ENCODE assay signal across 15 cellular contexts in the genomic region with DNA sequence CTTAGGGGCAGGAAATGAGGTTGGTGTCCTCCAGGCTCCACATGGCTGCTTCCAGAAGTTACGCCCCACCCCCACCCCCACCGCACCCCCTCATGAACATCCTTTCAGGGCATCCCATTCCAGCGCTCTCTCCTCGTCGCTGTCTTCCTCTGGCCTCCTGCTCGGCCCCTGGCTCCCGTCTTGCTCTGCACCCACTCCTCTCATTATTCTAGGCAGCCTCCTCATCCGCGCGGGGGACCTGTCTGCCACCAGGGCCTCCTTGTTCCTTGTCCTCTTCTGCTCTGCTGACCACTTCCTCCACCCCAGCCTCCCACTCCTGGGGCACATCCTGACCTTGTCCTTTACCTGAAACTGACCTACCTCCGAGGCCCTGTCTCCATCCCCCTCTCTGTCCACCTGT. TPM values are rescaled to one million over a fixed set of nuclear protein-coding genes. Genes with fewer than 3 reads are reported as not detected.
DNase-seq lines count a peak whose midpoint lies in the region; ATAC-seq and TF ChIP-seq lines count a peak whose summit lies in the region.
"Had no signal": no experiment of that assay in that cellular context is flagged by ENCODE, and none has a peak within 500 bp of the region (broad histone marks: within the 10 kb centered on the region; RNA-seq: fewer than 3 reads in every experiment).

No MANE protein-coding gene starts in this region.

- H3K4me1 ChIP-seq in breast epithelium, result peaks cover 4 to 11% of the 10 kb centered on the region in 2 donors
- H3K4me1 ChIP-seq in mesenchymal stem cell (ENCODE audit: control insufficient read depth, insufficient read depth, low read depth, low read length), result peaks cover 35% of the 10 kb centered on the region
- peaks cover 24 to 42% of the 10 kb centered on the region in 2 donors for H3K4me1 ChIP-seq in thoracic aorta (ENCODE audit: control insufficient read depth in 1 of 2, low read depth in 2 of 2)

- H3K9me3 Mint-ChIP-seq in HFFc6, result no peaks in the 10 kb centered on the region
- H3K9me3 Mint-ChIP-seq: CD4-positive, CD25-positive, alpha-beta regulatory T cell had no signal

- ATAC-seq in thoracic aorta (ENCODE audit: insufficient number of reproducible peaks, low FRiP score, low read depth) (no peak), GM21528 (IDR thresholded peaks at IDR 0.05; ENCODE audit: low FRiP score, unreplicated experiment) (no peak)

- TF ChIP-seq CTCF in HFFc6 (IDR thresholded peaks at IDR 0.05) (no peak), breast epithelium (IDR thresholded peaks at IDR 0.05) (no peak), thoracic aorta (IDR thresholded peaks at IDR 0.05) (no peak)

- peak overlapping the region; percentile 0 for H2BK15ac ChIP-seq in mesenchymal stem cell (ENCODE audit: low read depth, poor library complexity, severe bottlenecking)

- no peak overlapping the region for H3K23ac ChIP-seq in mesenchymal stem cell (ENCODE audit: low read length in 2 of 2)

- no peak overlapping the region for H2AFZ ChIP-seq in mesenchymal stem cell (ENCODE audit: low read depth, low read length)

- no peak overlapping the region for H3K4me2 ChIP-seq in mesenchymal stem cell (ENCODE audit: low read length, poor library complexity, severe bottlenecking)
- H3K4me2 ChIP-seq: KMS-11 had no signal

- no peak overlapping the region for H2BK5ac ChIP-seq in mesenchymal stem cell (ENCODE audit: low read depth, low read length, poor library complexity, severe bottlenecking)

- peak overlapping the region; percentile 59 for H3K9ac ChIP-seq in mesenchymal stem cell (ENCODE audit: low read length)
- H3K9ac ChIP-seq: KMS-11, parathyroid adenoma had no signal

- no peak overlapping the region for H3K4me3 ChIP-seq in breast epithelium
- H3K4me3 ChIP-seq in mesenchymal stem cell (ENCODE audit: insufficient read depth in 1 of 2, low read depth in 1 of 2, low read length in 2 of 2), result peak overlapping the region in 1 of 2 experiments; percentile 30
- H3K4me3 ChIP-seq in thoracic aorta, result no peak overlapping the region

- no peaks in the 10 kb centered on the region for H3K36me3 ChIP-seq in breast epithelium
- H3K36me3 ChIP-seq in mesenchymal stem cell (ENCODE audit: control insufficient read depth in 1 of 2, insufficient read depth in 2 of 2, low read depth in 1 of 2, low read length in 2 of 2), result no peaks in the 10 kb centered on the region
- no peaks in the 10 kb centered on the region for H3K36me3 ChIP-seq in thoracic aorta

- no peaks in the 10 kb centered on the region for H3K27me3 ChIP-seq in breast epithelium
- no peaks in the 10 kb centered on the region for H3K27me3 ChIP-seq in mesenchymal stem cell (ENCODE audit: control insufficient read depth in 1 of 2, insufficient read depth in 1 of 2, low read length in 2 of 2)
- H3K27me3 ChIP-seq in thoracic aorta (replicated peaks; ENCODE audit: insufficient read depth), result no peaks in the 10 kb centered on the region

- no peak overlapping the region for H4K91ac ChIP-seq in mesenchymal stem cell (ENCODE audit: low read length)

- H4K8ac ChIP-seq in mesenchymal stem cell (ENCODE audit: low read length), result no peak overlapping the region

- H2BK12ac ChIP-seq in mesenchymal stem cell (ENCODE audit: low read length in 2 of 2), result peak overlapping the region; percentile 41 to 87

- intact Hi-C loops in breast epithelium (cut with DNase I; ENCODE audit: low total_unique reads), result loop anchor here (5.0 to 10.0 kb wide), 2 partner anchors 88 to 216 kb away; no protein-coding TSS in a partner anchor

- H3K27ac ChIP-seq in breast epithelium (peak overlapping the region; percentile 94 to 99), mesenchymal stem cell (ENCODE audit: low read length, poor library complexity, severe bottlenecking) (peak overlapping the region; percentile 72), thoracic aorta (peak overlapping the region; percentile 78 to 84)
- H3K27ac ChIP-seq: KMS-11 had no signal

- peaks cover 55% of the 10 kb centered on the region for H3K4me1 Mint-ChIP-seq in HFFc6 (ENCODE audit: low read depth)

- DNase-seq in HFFc6 (no peak), breast epithelium (ENCODE audit: low spot score in 2 of 2) (no peak), mesenchymal stem cell (no peak), thoracic aorta (ENCODE audit: low spot score) (no peak), DMS53 (lab: John Stamatoyannopoulos, UW) (no peak), activated gamma-delta T cell treated with Interleukin-2 at 50 U/mL for 16 hours (no peak), NCI-H2081 treated with DMSO at 0.1 percent for 48 hours (lab: John Stamatoyannopoulos, UW) (no peak)
- DNase-seq: activated CD4-positive, alpha-beta T cell treated with anti-CD3 and anti-CD28 coated beads, Interleukin-2, amount 50 U/mL, for 4 hours; CD4-positive, CD25-positive, alpha-beta regulatory T cell; NCI-H146; NCI-H748 treated with DMSO at 0.1 percent for 48 hours; RPMI8226 had no signal

- H3K79me1 ChIP-seq in mesenchymal stem cell (replicated peaks; ENCODE audit: low read length, poor library complexity, severe bottlenecking), result no peaks in the 10 kb centered on the region

- no peak for TF ChIP-seq POLR2A in breast epithelium (IDR thresholded peaks at IDR 0.05)

- peak overlapping the region in 1 of 2 experiments; percentile 19 for H3K14ac ChIP-seq in mesenchymal stem cell (ENCODE audit: low read length in 2 of 2)

- H2BK120ac ChIP-seq in mesenchymal stem cell (ENCODE audit: low read depth, low read length), result no peak overlapping the region

- H3K27me3 Mint-ChIP-seq in HFFc6 (ENCODE audit: insufficient read depth), result no peaks in the 10 kb centered on the region; the same call in 1 of the 2 replicates

- H3K9me3 ChIP-seq in breast epithelium, result no peaks in the 10 kb centered on the region
- H3K9me3 ChIP-seq in mesenchymal stem cell (ENCODE audit: control insufficient read depth, low read length), result no peaks in the 10 kb centered on the region
- no peaks in the 10 kb centered on the region for H3K9me3 ChIP-seq in thoracic aorta

- peak overlapping the region; percentile 23 for H2AK5ac ChIP-seq in mesenchymal stem cell (ENCODE audit: low read length, severe bottlenecking)

- H3K27ac Mint-ChIP-seq in HFFc6, result peak overlapping the region; percentile 89

- peak overlapping the region; percentile 61 for H3K4me3 Mint-ChIP-seq in HFFc6

- no peak overlapping the region for H3K4ac ChIP-seq in mesenchymal stem cell (ENCODE audit: low read depth in 1 of 2, low read length in 2 of 2)

- H3K18ac ChIP-seq in mesenchymal stem cell (ENCODE audit: low read depth in 1 of 2, low read length in 2 of 2), result no peak overlapping the region

- no peaks in the 10 kb centered on the region for H3K36me3 Mint-ChIP-seq in HFFc6 (ENCODE audit: low read depth)
- H3K36me3 Mint-ChIP-seq: CD4-positive, CD25-positive, alpha-beta regulatory T cell had no signal

- 92% methylated on average over 11 of the region's 11 CpGs for WGBS in mesenchymal stem cell

RNA-seq across cellular contexts. Expression of a gene that starts 29.8 kb away (rescaled TPM):
- total RNA-seq in HFFc6 (2021; fragmentation: NEBNext Ultra II Directional; extraction: Animal tissue kit (Norgen Biotek cat#: 25700)), result not detected
- total RNA-seq in breast epithelium (10 to 100 TPM; 11.9 to 43.6 (median 42.4) TPM), thoracic aorta (under 1 TPM in 1 of 2 donors, not detected in 1; 0.78 TPM)
- polyA plus RNA-seq in mesenchymal stem cell (2013, experiment 1 of 2), result 0.15 TPM
- 0.23 TPM for polyA plus RNA-seq in mesenchymal stem cell (2013, experiment 2 of 2)
- total RNA-seq: CD4-positive, CD25-positive, alpha-beta regulatory T cell had no signal

Comparison
In these comparisons a context has a peak if more than half of its experiments do, and no peak if none do; other contexts are left out.
1. RNA of a gene that starts 29.8 kb away (total RNA-seq): 11.9 to 43.6 TPM in breast epithelium; 0.78 TPM in thoracic aorta and not detected in HFFc6; every median in the first group is over 4 times any median in the second.
2. Peak in every context shown above with its lines, with median percentiles within 50 percentile points of each other: H3K27ac ChIP-seq.